In the genomic region with DNA sequence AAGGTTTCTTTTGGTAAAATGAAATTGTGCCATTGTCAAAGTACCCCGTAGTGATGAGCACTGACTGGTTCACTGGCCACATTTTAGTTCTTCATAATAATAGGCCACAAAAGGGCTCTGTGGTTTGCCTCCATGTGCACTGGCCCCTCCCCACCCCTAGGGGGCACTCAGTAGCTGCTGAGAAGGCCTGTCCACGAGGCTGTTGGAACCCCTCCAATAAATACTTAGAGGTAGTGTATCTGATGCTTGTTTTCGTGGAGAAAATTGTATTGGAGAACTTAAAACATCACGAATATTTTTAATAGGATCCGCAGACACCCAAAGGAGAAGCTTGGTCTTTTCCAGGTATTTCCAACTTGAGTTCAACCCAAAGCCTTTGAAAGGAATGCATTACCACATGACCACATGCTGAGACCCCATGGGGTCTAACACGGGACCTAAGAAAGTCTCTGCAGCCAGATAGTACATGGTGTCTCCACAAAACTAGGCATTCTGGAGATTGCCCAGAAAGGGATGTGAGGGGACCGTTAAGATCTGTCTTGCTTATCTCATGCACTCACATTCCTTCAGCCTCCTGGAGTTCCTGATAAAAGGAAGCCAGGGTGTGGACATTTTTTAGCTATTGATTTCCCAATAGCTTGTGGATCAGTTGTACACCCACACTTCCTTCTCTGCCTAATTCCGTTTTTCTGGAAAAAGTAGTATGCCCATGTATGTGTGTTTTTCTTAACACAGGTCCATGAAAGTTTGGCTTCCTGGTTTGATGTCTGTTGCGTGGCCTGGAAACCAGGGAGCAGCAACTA, we compare ENCODE assay signal across 7 cellular contexts. TPM values are rescaled to one million over a fixed set of nuclear protein-coding genes. Genes with fewer than 3 reads are reported as not detected.
DNase-seq lines count a peak whose midpoint lies in the region; ATAC-seq and TF ChIP-seq lines count a peak whose summit lies in the region.

No MANE protein-coding gene starts in this region.

- no peak overlapping the region for H2BK5ac ChIP-seq in IMR-90 (ENCODE audit: low read depth, low read length, poor library complexity, severe bottlenecking)

- peaks cover 12% of the 10 kb centered on the region for H3K9me3 Mint-ChIP-seq in neural crest cell

- intact Hi-C loops in IMR-90 (cut with micrococcal nuclease), result loop anchor here (1.0 kb wide), 1 partner anchor 146 kb away; no protein-coding TSS in a partner anchor

- TSS peak; percentile 7 for BruUV-seq in IMR-90 (replicated peaks; lab: Mats Ljungman, UMichigan)

- H3K4me3 ChIP-seq in IMR-90 (ENCODE audit: insufficient read depth, low read depth, low read length), result no peak overlapping the region
- H3K4me3 ChIP-seq in epithelial cell of esophagus (ENCODE audit: low read length), result no peak overlapping the region

- H3K18ac ChIP-seq in IMR-90 (ENCODE audit: low read depth, low read length), result no peak overlapping the region

- no peak overlapping the region for H2AK5ac ChIP-seq in IMR-90 (ENCODE audit: low read depth, low read length)

- H4K91ac ChIP-seq in IMR-90 (ENCODE audit: insufficient read depth, low read depth, low read length), result no peak overlapping the region

- H4K5ac ChIP-seq in IMR-90 (ENCODE audit: low read depth, low read length), result no peak overlapping the region

- H3K23ac ChIP-seq in IMR-90 (ENCODE audit: low read depth, low read length), result no peak overlapping the region

- H3K14ac ChIP-seq in IMR-90 (replicated peaks; ENCODE audit: low read depth, low read length), result no peak overlapping the region

- no peak overlapping the region for H2AK9ac ChIP-seq in IMR-90 (replicated peaks; ENCODE audit: low read depth, low read length, poor library complexity)

- no peak overlapping the region for H3K27ac ChIP-seq in IMR-90 (ENCODE audit: insufficient read depth, low read length)

- no peak overlapping the region for H3K56ac ChIP-seq in IMR-90 (ENCODE audit: extremely low read depth, insufficient read depth, low read length)

- no peaks in the 10 kb centered on the region for H4K20me1 ChIP-seq in IMR-90 (ENCODE audit: insufficient read depth, low read length)

- no peak overlapping the region for H2AFZ ChIP-seq in IMR-90 (replicated peaks; ENCODE audit: low read length, poor library complexity)

- TF ChIP-seq POLR2A in IMR-90 (IDR thresholded peaks at IDR 0.05; ENCODE audit: low read depth, low read length), result no peak

- no peaks in the 10 kb centered on the region for H3K79me1 ChIP-seq in IMR-90 (ENCODE audit: low read depth in 1 of 2, low read length in 2 of 2)

- 0 out of 2 replicates have a peak, but pooled peaks cover 1% of the 10 kb centered on the region for H3K9me3 ChIP-seq in IMR-90 (ENCODE audit: control insufficient read depth, insufficient read depth, low read length)

- in situ Hi-C loops in IMR-90 (cut with MboI; ENCODE audit: low sequenced_read_pairs), result no loop called here

- no peaks in the 10 kb centered on the region for H3K27me3 ChIP-seq in IMR-90 (ENCODE audit: control insufficient read depth, insufficient read depth, low read length)

- H3K9ac ChIP-seq in IMR-90 (ENCODE audit: low read depth, low read length), result no peak overlapping the region

- no peak overlapping the region for H4K8ac ChIP-seq in IMR-90 (ENCODE audit: low read depth in 2 of 2, low read length in 2 of 2)

- peaks cover 31% of the 10 kb centered on the region for H3K36me3 Mint-ChIP-seq in neural crest cell (ENCODE audit: low read depth)

- TF ChIP-seq CTCF in IMR-90 (conservative IDR thresholded peaks at IDR 0.05; ENCODE audit: low read depth, low read length) (peak; percentile 81), epithelial cell of esophagus (IDR thresholded peaks at IDR 0.05; ENCODE audit: insufficient read depth, low read depth, low read length, missing control alignments) (peak; percentile 82), neural crest cell (conservative IDR thresholded peaks at IDR 0.05) (peak; percentile 64)

- H2BK20ac ChIP-seq in IMR-90 (ENCODE audit: low read depth, low read length), result no peak overlapping the region

- no peak overlapping the region for H3K27ac Mint-ChIP-seq in neural crest cell (ENCODE audit: unreplicated experiment)

- H2BK15ac ChIP-seq in IMR-90 (ENCODE audit: low read depth, low read length), result no peak overlapping the region

- DNase-seq in DMS53 (lab: John Stamatoyannopoulos, UW) (peak; percentile 87), GM19238 (ENCODE audit: insufficient read length, low spot score) (peak; percentile 7), IMR-90 (peak; percentile 67), epithelial cell of esophagus (ENCODE audit: low read depth) (peak; percentile 69), neural crest cell (ENCODE audit: low read depth, low spot score) (peak; percentile 14), activated gamma-delta T cell (lab: John Stamatoyannopoulos, UW) (no peak)

- TF ChIP-seq RAD21 in IMR-90 (IDR thresholded peaks at IDR 0.05; ENCODE audit: low read length), result peak; percentile 85

- no peak overlapping the region for H3K4me2 ChIP-seq in IMR-90 (ENCODE audit: low read depth, low read length)

- H3K27me3 Mint-ChIP-seq in neural crest cell (ENCODE audit: low read depth), result no peaks in the 10 kb centered on the region

- dilution Hi-C loops in IMR-90 (cut with HindIII; ENCODE audit: low sequenced_read_pairs, unreplicated experiment), result no loop called here

- no peaks in the 10 kb centered on the region for H3K4me1 Mint-ChIP-seq in neural crest cell

- no peaks in the 10 kb centered on the region for H3K36me3 ChIP-seq in IMR-90 (ENCODE audit: control insufficient read depth, insufficient read depth, low read length)

- no peaks in the 10 kb centered on the region for H3K9me1 ChIP-seq in IMR-90 (ENCODE audit: insufficient read depth, low read length)

- CTCF ChIA-PET in IMR-90 (lab: Yijun Ruan, JAX), result interaction anchor here (0.6 to 0.8 kb wide), 3 partner anchors 147 to 891 kb away, joined by 3 read pairs; no protein-coding TSS in a partner anchor

- no peaks in the 10 kb centered on the region for H3K4me1 ChIP-seq in IMR-90 (ENCODE audit: control insufficient read depth, insufficient read depth, low read length)

- no peak overlapping the region for H3K4me3 Mint-ChIP-seq in neural crest cell

- POLR2A ChIA-PET in IMR-90 (lab: Charles Lee; ENCODE audit: unreplicated experiment), result no interaction called here

- no peak overlapping the region for H2BK120ac ChIP-seq in IMR-90 (ENCODE audit: low read depth, low read length)

- ATAC-seq in IMR-90 (ENCODE audit: low read depth) (peak; percentile 95), SK-N-SH treated with all-trans-retinoic acid at 6 μM for 48 hours (peak; percentile 87)

- no CpG with 5 or more reads among the region's 9 CpGs for WGBS in IMR-90 (ENCODE audit: extremely low coverage in 2 of 2, insufficient read length in 1 of 2), 2 experiments

- no peak overlapping the region for H3K4ac ChIP-seq in IMR-90 (ENCODE audit: low read depth, low read length)

TF ChIP-seq in IMR-90, 13 proteins besides CTCF, POLR2A, EP300 and RAD21:
- TF ChIP-seq USF2 (IDR thresholded peaks at IDR 0.05; ENCODE audit: low read depth, low read length) (no peak), MAZ (IDR thresholded peaks at IDR 0.05; ENCODE audit: borderline replicate concordance, low read depth, low read length) (no peak), MAFK (IDR thresholded peaks at IDR 0.05; ENCODE audit: low read depth, low read length) (no peak), NFE2L2 (IDR thresholded peaks at IDR 0.05; ENCODE audit: low read depth, low read length) (no peak), SMC3 (IDR thresholded peaks at IDR 0.05; ENCODE audit: low read depth, low read length) (peak; percentile 73), RFX5 (IDR thresholded peaks at IDR 0.05; ENCODE audit: low read depth, low read length) (no peak)

TF ChIP-seq in SK-N-SH treated with all-trans-retinoic acid at 6 μM for 48 hours, 23 proteins besides CTCF, POLR2A, EP300 and RAD21 (continues in another document):
- no peak for TF ChIP-seq OSR1 (CRISPR knock-in tag; IDR thresholded peaks at IDR 0.05)
- TF ChIP-seq PATZ1 (CRISPR knock-in tag; IDR thresholded peaks at IDR 0.05; ENCODE audit: borderline replicate concordance), result no peak
- TF ChIP-seq CSDC2 (CRISPR knock-in tag; IDR thresholded peaks at IDR 0.05), result no peak
- TF ChIP-seq ZNF565 (CRISPR knock-in tag; conservative IDR thresholded peaks at IDR 0.05; ENCODE audit: low read depth), result no peak
- no peak for TF ChIP-seq ESRRG (CRISPR knock-in tag; IDR thresholded peaks at IDR 0.05)
- no peak for TF ChIP-seq ZNF70 (CRISPR knock-in tag; IDR thresholded peaks at IDR 0.05)

RNA-seq across cellular contexts. Expression of gene NOSTRIN, which starts 28.5 kb away (rescaled TPM):
- total RNA-seq in IMR-90 (2012; rRNA removed) (under 0.01 and 0.18 TPM in 2 replicates), neural crest cell (not detected in 2 replicates)
- 0.15 TPM in 1 of 2 replicates, not detected in the other for polyA plus RNA-seq in IMR-90 (2012; rRNA removed)
- not detected in 2 replicates for polyA plus RNA-seq in IMR-90 (2012; cell fraction: cytosol; rRNA removed)
- polyA plus RNA-seq in IMR-90 (2012; cell fraction: nucleus; rRNA removed; ENCODE audit: low replicate concordance), result 0.07 TPM in 1 of 2 replicates, not detected in the other
